9 cellular contexts compared by ENCODE assay signal in genomic region chr2:224927671-224928173, GRCh38.
DNase-seq lines count a peak whose midpoint lies in the region; ATAC-seq and TF ChIP-seq lines count a peak whose summit lies in the region.
"Had no signal": no experiment of that assay in that cellular context is flagged by ENCODE, and none has a peak within 500 bp of the region (broad histone marks: within the 10 kb centered on the region; RNA-seq: fewer than 3 reads in every experiment).

No MANE protein-coding gene starts in this region.

- TF ChIP-seq POLR2A in suprapubic skin (IDR thresholded peaks at IDR 0.05) (no peak), erythroblast (IDR thresholded peaks at IDR 0.05; ENCODE audit: low read length) (no peak)

- peaks cover 76% of the 10 kb centered on the region for H3K36me3 Mint-ChIP-seq in activated B cell treated with CpG ODN at 0.5 μM for 24 hours (ENCODE audit: low read depth)

- CTCF ChIA-PET in activated B cell treated with CpG ODN at 0.5 μM for 24 hours (lab: Charles Lee) = interaction anchor here (11.3 kb wide), 1 partner anchor 74 kb away, joined by 77 read pairs; no protein-coding TSS in a partner anchor

- intact Hi-C loops in activated B cell treated with CpG ODN at 0.5 μM for 24 hours (cut with micrococcal nuclease) = loop anchor here (1.0 to 10.0 kb wide), 3 partner anchors 11 to 350 kb away; no protein-coding TSS in a partner anchor

- DNase-seq in DMS53 (lab: John Stamatoyannopoulos, UW) (peak; percentile 78), activated B cell treated with CpG ODN at 0.5 μM for 24 hours (no peak), coronary artery (ENCODE audit: low spot score) (no peak), suprapubic skin (ENCODE audit: low spot score in 2 of 2) (no peak), erythroblast (lab: John Stamatoyannopoulos, UW) (no peak)
- peak; percentile 80 for DNase-seq in stimulated activated CD4-positive, alpha-beta T cell treated with anti-CD3 and anti-CD28 coated beads, Interleukin-1b, Interleukin-23, amount 100 ng/mL, for 48 hours

- TF ChIP-seq EP300 in suprapubic skin (IDR thresholded peaks at IDR 0.05) = no peak

- H3K36me3 ChIP-seq in suprapubic skin = no peaks in the 10 kb centered on the region

- ATAC-seq in activated B cell treated with CpG ODN at 0.5 μM for 24 hours (ENCODE audit: low read depth) (no peak), HG02759 (IDR thresholded peaks at IDR 0.05; ENCODE audit: unreplicated experiment) (no peak), GM18909 (IDR thresholded peaks at IDR 0.05; ENCODE audit: poor library complexity, unreplicated experiment) (no peak)

- H3K4me3 ChIP-seq in coronary artery = peak overlapping the region; percentile 30
- H3K4me3 ChIP-seq in suprapubic skin = no peak overlapping the region

- H3K4me1 Mint-ChIP-seq in activated B cell treated with CpG ODN at 0.5 μM for 24 hours = peaks cover 98% of the 10 kb centered on the region

- H3K9me3 ChIP-seq in suprapubic skin = no peaks in the 10 kb centered on the region

- peaks cover 26% of the 10 kb centered on the region for H3K4me1 ChIP-seq in suprapubic skin

- TF ChIP-seq CTCF in activated B cell treated with CpG ODN at 0.5 μM for 24 hours (IDR thresholded peaks at IDR 0.05) = no peak
- no peak for TF ChIP-seq CTCF in coronary artery (IDR thresholded peaks at IDR 0.05)
- TF ChIP-seq CTCF in suprapubic skin (IDR thresholded peaks at IDR 0.05) = no peak

- peak overlapping the region; percentile 82 to 93 for H3K27ac ChIP-seq in coronary artery
- no peak overlapping the region for H3K27ac ChIP-seq in suprapubic skin

- H3K27me3 ChIP-seq in suprapubic skin = no peaks in the 10 kb centered on the region

- no peaks in the 10 kb centered on the region for H3K27me3 Mint-ChIP-seq in activated B cell treated with CpG ODN at 0.5 μM for 24 hours

- POLR2A ChIA-PET in activated B cell treated with CpG ODN at 0.5 μM for 24 hours (lab: Charles Lee) = interaction anchor here (0.6 to 2.9 kb wide), 8 partner anchors 11 to 46 kb away, joined by 3 to 23 read pairs (median 4); no protein-coding TSS in a partner anchor

- peak overlapping the region; percentile 78 for H3K27ac Mint-ChIP-seq in activated B cell treated with CpG ODN at 0.5 μM for 24 hours
- H3K27ac Mint-ChIP-seq: nephron had no signal

- WGBS in suprapubic skin = 52% methylated on average over 7 of the region's 7 CpGs

- no peaks in the 10 kb centered on the region for H3K9me3 Mint-ChIP-seq in activated B cell treated with CpG ODN at 0.5 μM for 24 hours
- H3K9me3 Mint-ChIP-seq: nephron had no signal

- H3K4me3 Mint-ChIP-seq in activated B cell treated with CpG ODN at 0.5 μM for 24 hours = peak overlapping the region; percentile 11
- H3K4me3 Mint-ChIP-seq: nephron had no signal

Comparison
In these comparisons a context has a peak if more than half of its experiments do, and no peak if none do; other contexts are left out.
1. DNase-seq: peak in DMS53 (single experiment) and stimulated activated CD4-positive, alpha-beta T cell treated with anti-CD3 and anti-CD28 coated beads, Interleukin-1b, Interleukin-23, amount 100 ng/mL, for 48 hours (single experiment); none in activated B cell treated with CpG ODN at 0.5 μM for 24 hours (single experiment), coronary artery (single experiment), suprapubic skin (0 of 2) and erythroblast (0 of 2).